In the genomic region with DNA sequence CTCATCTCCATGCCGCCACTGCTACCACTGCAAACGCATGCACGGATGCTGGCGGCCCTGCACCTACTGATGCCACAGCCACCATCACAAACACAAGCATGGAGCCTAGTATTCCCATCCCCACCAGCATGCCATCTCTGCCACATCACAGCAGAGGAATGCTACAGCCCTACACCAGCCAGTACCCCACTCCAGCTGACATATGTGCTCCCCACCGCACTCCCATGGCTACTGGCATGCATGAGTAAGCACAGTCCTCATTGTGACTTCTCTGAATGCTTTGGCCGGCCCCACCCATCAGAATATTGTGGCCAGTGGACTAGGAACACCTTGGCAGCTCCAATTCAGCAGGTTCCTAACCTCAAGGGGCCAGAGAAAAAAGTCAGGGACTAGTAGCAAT, we compare ENCODE assay signal across 30 cellular contexts.
"Had no signal": no experiment of that assay in that cellular context is flagged by ENCODE, and none has a peak within 500 bp of the region (broad histone marks: within the 10 kb centered on the region; RNA-seq: fewer than 3 reads in every experiment).

No MANE protein-coding gene starts in this region.

- ATAC-seq: activated CD4-positive, alpha-beta T cell treated with anti-CD3 and anti-CD28 coated beads for 36 hours; activated T-cell treated with anti-CD3 and anti-CD28 coated beads, Interleukin-2, amount 50 U/mL, for 72 hours; body of pancreas; mucosa of descending colon; sciatic nerve; stimulated activated effector memory CD8-positive, alpha-beta T cell treated with anti-CD3 and anti-CD28 coated beads, Interleukin-12 subunit alpha, Interleukin-12 subunit beta, amount 100 ng/mL, for 72 hours; stimulated activated naive CD8-positive, alpha-beta T cell treated with anti-CD3 and anti-CD28 coated beads, Interleukin-15, amount 100 ng/mL, for 72 hours had no signal

- FAIRE-seq: endometrium, islet of Langerhans, small intestine had no signal

- H3K4me3 ChIP-seq: adrenal gland, body of pancreas, cardiac muscle cell, colonic mucosa, esophagus squamous epithelium, left ventricle myocardium inferior, lung, mucosa of descending colon, thyroid gland had no signal

- H3K36me3 ChIP-seq: adrenal gland, cardiac muscle cell, colonic mucosa, esophagus squamous epithelium, left ventricle myocardium inferior, neutrophil, thyroid gland had no signal

- H3K9me3 ChIP-seq: adrenal gland, body of pancreas, colonic mucosa, esophagus squamous epithelium, neutrophil, thyroid gland had no signal

- H3K4me1 ChIP-seq: adrenal gland, body of pancreas, colonic mucosa, left ventricle myocardium inferior, thyroid gland had no signal

- H3K27me3 ChIP-seq: adrenal gland, body of pancreas, cardiac muscle cell, colonic mucosa, esophagus squamous epithelium, neutrophil, thyroid gland had no signal

- DNase-seq: activated CD4-positive, alpha-beta T cell treated with anti-CD3 and anti-CD28 coated beads for 36 hours; activated CD4-positive, CD25-positive, alpha-beta regulatory T cell; activated naive CD4-positive, alpha-beta T cell; activated naive CD8-positive, alpha-beta T cell treated with anti-CD3 and anti-CD28 coated beads for 36 hours; activated T-cell treated with anti-CD3 and anti-CD28 coated beads for 4 hours; activated T-cell treated with anti-CD3 and anti-CD28 coated beads, Interleukin-2, amount 50 U/mL, for 72 hours; adrenal gland; aorta; body of pancreas; cerebellar nuclear complex; colonic mucosa; effector CD8-positive, alpha-beta T cell; esophagus squamous epithelium; foreskin melanocyte; left ventricle myocardium inferior; mucosa of descending colon; nephron progenitor cell; small intestine; stimulated activated CD4-positive, alpha-beta T cell treated with anti-CD3 and anti-CD28 coated beads, Interleukin-4, amount 100 ng/mL, for 24 hours; stimulated activated naive CD8-positive, alpha-beta T cell treated with anti-CD3 and anti-CD28 coated beads, Interleukin-15, amount 100 ng/mL, for 72 hours; substantia nigra; thyroid gland had no signal

- H3K27ac ChIP-seq: adrenal gland, body of pancreas, cardiac muscle cell, colonic mucosa, epithelial cell of prostate, esophagus squamous epithelium, left ventricle myocardium inferior, neutrophil, thyroid gland had no signal
